In the genomic region with DNA sequence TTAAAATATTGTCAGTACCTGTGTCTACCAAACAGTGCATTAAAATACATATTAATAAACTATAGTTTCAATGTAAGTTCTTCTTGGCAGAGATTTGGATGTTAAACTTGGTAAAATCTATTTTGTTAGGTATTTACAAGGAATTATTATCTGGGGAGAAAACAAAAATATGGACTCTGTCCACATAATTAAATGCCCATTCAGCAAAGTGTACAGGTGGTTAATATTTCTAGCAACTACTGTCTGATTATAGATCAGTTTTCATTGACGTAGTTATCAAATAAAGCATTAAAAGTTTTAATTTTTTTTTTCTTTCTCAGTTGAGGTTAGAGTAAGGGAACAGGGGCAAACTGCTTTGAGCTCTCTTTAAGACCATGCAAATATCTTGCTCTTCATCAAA, we compare ENCODE assay signal across 24 cellular contexts.
"Had no signal": no experiment of that assay in that cellular context is flagged by ENCODE, and none has a peak within 500 bp of the region (broad histone marks: within the 10 kb centered on the region; RNA-seq: fewer than 3 reads in every experiment).

No MANE protein-coding gene starts in this region.

- DNase-seq: dermis blood vessel endothelial cell; dorsolateral prefrontal cortex; effector CD4-positive, alpha-beta T cell; effector memory CD4-positive, alpha-beta T cell; foreskin fibroblast; foreskin melanocyte; gastrocnemius medialis; glutamatergic neuron; head of caudate nucleus; heart right ventricle; hippocampal formation; left cardiac atrium; left ventricle myocardium superior; lower lobe of right lung; mesenchymal stem cell; mucosa of descending colon had no signal

- H3K27me3 ChIP-seq: dorsolateral prefrontal cortex, esophagus muscularis mucosa, gastrocnemius medialis, heart right ventricle, left lung had no signal

- H3K4me1 ChIP-seq: left lung, lower lobe of right lung had no signal

- H3K36me3 ChIP-seq: gastrocnemius medialis, lower lobe of right lung had no signal

- H3K27ac Mint-ChIP-seq: mesothelial cell of epicardium had no signal

- H3K9me3 ChIP-seq: esophagus muscularis mucosa, gastrocnemius medialis, lower lobe of right lung had no signal

- H3K4me3 Mint-ChIP-seq: mesothelial cell of epicardium had no signal

- H3K4me3 ChIP-seq: coronary artery, dorsolateral prefrontal cortex, esophagus muscularis mucosa, gastrocnemius medialis, heart right ventricle, left lung, lower lobe of right lung, mucosa of descending colon had no signal

- FAIRE-seq: colon, endothelial cell of umbilical vein, islet of Langerhans, keratinocyte had no signal

- H3K27ac ChIP-seq: coronary artery, dorsolateral prefrontal cortex, esophagus muscularis mucosa, heart right ventricle, left lung, lower lobe of right lung had no signal

- ATAC-seq: gastrocnemius medialis, heart right ventricle, left cardiac atrium, left lung, left ventricle myocardium superior, lower lobe of right lung, mucosa of descending colon had no signal

- H3K4me1 Mint-ChIP-seq: mesothelial cell of epicardium had no signal
